Comparison of ENCODE assay signal across 26 cellular contexts in the genomic region with DNA sequence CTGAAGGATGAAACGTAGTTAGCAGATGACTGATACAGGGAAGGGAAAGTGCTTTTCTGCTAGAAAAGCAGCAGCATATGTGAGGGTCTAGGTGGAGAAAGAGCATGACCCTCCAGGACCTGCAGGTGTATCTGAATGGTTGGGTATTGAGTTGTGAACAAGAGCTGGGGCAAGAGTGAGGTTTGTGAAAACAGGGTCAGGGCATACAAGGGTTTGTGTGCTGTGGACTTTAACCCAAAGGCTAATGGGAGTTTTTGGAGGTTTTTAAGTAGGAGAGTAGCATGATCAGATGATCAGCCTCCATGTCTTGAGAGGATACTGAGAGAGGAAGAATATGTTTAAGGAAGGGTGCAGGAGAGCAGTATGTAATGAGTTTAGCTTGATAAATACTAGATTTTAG. TPM values are rescaled to one million over a fixed set of nuclear protein-coding genes. Genes with fewer than 3 reads are reported as not detected.
DNase-seq lines count a peak whose midpoint lies in the region; ATAC-seq and TF ChIP-seq lines count a peak whose summit lies in the region.
"Had no signal": no experiment of that assay in that cellular context is flagged by ENCODE, and none has a peak within 500 bp of the region (broad histone marks: within the 10 kb centered on the region; RNA-seq: fewer than 3 reads in every experiment).

No MANE protein-coding gene starts in this region.

- H4K12ac ChIP-seq in trophoblast cell (ENCODE audit: low read depth, low read length): no peak overlapping the region

- H3K27me3 ChIP-seq in Loucy (ENCODE audit: insufficient read depth, low read length, poor library complexity, severe bottlenecking) (no peaks in the 10 kb centered on the region), trophoblast cell (ENCODE audit: insufficient read depth, low read length) (no peaks in the 10 kb centered on the region), PC-3 (ENCODE audit: low read length) (no peaks in the 10 kb centered on the region)
- H3K27me3 ChIP-seq: foreskin keratinocyte, testis had no signal

- no peak for DNase-seq in activated naive CD8-positive, alpha-beta T cell treated with anti-CD3 and anti-CD28 coated beads for 36 hours
- DNase-seq in trophoblast cell: no peak
- DNase-seq in PC-3: no peak
- DNase-seq: activated CD4-positive, CD25-positive, alpha-beta regulatory T cell; activated CD8-positive, alpha-beta memory T cell treated with anti-CD3 and anti-CD28 coated beads, Interleukin-2, amount 50 U/mL, for 4 hours; activated naive CD4-positive, alpha-beta T cell treated with anti-CD3 and anti-CD28 coated beads for 36 hours; cerebellar nuclear complex; DMS53; foreskin keratinocyte; left ventricle myocardium superior; mucosa of descending colon; NCI-H187; NCI-H526; small intestine; stimulated activated CD4-positive, alpha-beta T cell treated with anti-CD3 and anti-CD28 coated beads, Interleukin-2, amount 100 ng/mL, for 24 hours; testis had no signal

- no CpG with 5 or more reads among the region's 1 CpG for WGBS in trophoblast cell (ENCODE audit: extremely low coverage, insufficient coverage, insufficient read length)

- H3K4ac ChIP-seq in trophoblast cell (ENCODE audit: low read depth, low read length): no peak overlapping the region

- H3K4me3 ChIP-seq in Loucy (ENCODE audit: low read length, poor library complexity, severe bottlenecking) (peak overlapping the region; percentile 45), trophoblast cell (ENCODE audit: low read depth, low read length) (no peak overlapping the region), PC-3 (ENCODE audit: low read length) (no peak overlapping the region)
- H3K4me3 ChIP-seq: K562, mucosa of descending colon, SK-N-MC, testis had no signal

- TF ChIP-seq CTCF in Loucy (conservative IDR thresholded peaks at IDR 0.05; ENCODE audit: low read length) (no peak), PC-3 (conservative IDR thresholded peaks at IDR 0.05; ENCODE audit: low read depth, low read length) (no peak)

- H3K36me3 Mint-ChIP-seq in activated naive CD8-positive, alpha-beta T cell: no peaks in the 10 kb centered on the region
- H3K36me3 Mint-ChIP-seq in activated naive CD8-positive, alpha-beta T cell treated with anti-CD3 and anti-CD28 coated beads for 36 hours: peaks cover 32% of the 10 kb centered on the region
- peaks cover 87% of the 10 kb centered on the region for H3K36me3 Mint-ChIP-seq in dendritic cell treated with granulocyte-macrophage colony-stimulating factor and Interleukin-4, amounts not matched to agents 40 ng/mL and 50 ng/mL, for 4 days (ENCODE audit: low read depth)

- ATAC-seq in GM18517 (IDR thresholded peaks at IDR 0.05; ENCODE audit: unreplicated experiment): no peak
- ATAC-seq in PC-3: no peak
- no peak for ATAC-seq in GM19467 (IDR thresholded peaks at IDR 0.05; ENCODE audit: unreplicated experiment)
- ATAC-seq: foreskin keratinocyte; K562; left ventricle myocardium superior; mucosa of descending colon; stimulated activated memory B cell treated with anti-CD40 and anti-IgM and Interleukin-4, amounts not matched to agents 10 μg/mL and 1 μg/mL and 100 μg/mL, for 72 hours had no signal

- intact Hi-C loops in dendritic cell treated with granulocyte-macrophage colony-stimulating factor and Interleukin-4, amounts not matched to agents 40 ng/mL and 50 ng/mL, for 4 days (cut with micrococcal nuclease): no loop called here
- intact Hi-C loops in PC-3 (cut with micrococcal nuclease): no loop called here

- H3K14ac ChIP-seq in trophoblast cell (ENCODE audit: low read length): no peak overlapping the region

- no peaks in the 10 kb centered on the region for H3K27me3 Mint-ChIP-seq in activated naive CD8-positive, alpha-beta T cell
- no peaks in the 10 kb centered on the region for H3K27me3 Mint-ChIP-seq in activated naive CD8-positive, alpha-beta T cell treated with anti-CD3 and anti-CD28 coated beads for 36 hours
- no peaks in the 10 kb centered on the region for H3K27me3 Mint-ChIP-seq in dendritic cell treated with granulocyte-macrophage colony-stimulating factor and Interleukin-4, amounts not matched to agents 40 ng/mL and 50 ng/mL, for 4 days
- H3K27me3 Mint-ChIP-seq: stimulated activated memory B cell treated with anti-CD40 and anti-IgM and Interleukin-4, amounts not matched to agents 10 μg/mL and 1 μg/mL and 100 μg/mL, for 72 hours had no signal

- H2AK5ac ChIP-seq in trophoblast cell (ENCODE audit: low read length): no peak overlapping the region

- POLR2A ChIA-PET in PC-3 (lab: Charles Lee; ENCODE audit: unreplicated experiment): no interaction called here

- H3K9me3 Mint-ChIP-seq in activated naive CD8-positive, alpha-beta T cell (ENCODE audit: low read depth): no peaks in the 10 kb centered on the region
- no peaks in the 10 kb centered on the region for H3K9me3 Mint-ChIP-seq in activated naive CD8-positive, alpha-beta T cell treated with anti-CD3 and anti-CD28 coated beads for 36 hours
- H3K9me3 Mint-ChIP-seq in dendritic cell treated with granulocyte-macrophage colony-stimulating factor and Interleukin-4, amounts not matched to agents 40 ng/mL and 50 ng/mL, for 4 days: no peaks in the 10 kb centered on the region
- H3K9me3 Mint-ChIP-seq: activated naive CD4-positive, alpha-beta T cell treated with anti-CD3 and anti-CD28 coated beads for 36 hours; stimulated activated memory B cell treated with anti-CD40 and anti-IgM and Interleukin-4, amounts not matched to agents 10 μg/mL and 1 μg/mL and 100 μg/mL, for 72 hours had no signal

- peaks cover 82% of the 10 kb centered on the region for H4K20me1 ChIP-seq in Loucy (ENCODE audit: insufficient read depth, low read length, poor library complexity, severe bottlenecking)
- H4K20me1 ChIP-seq in PC-3 (ENCODE audit: low read length): no peaks in the 10 kb centered on the region

- CTCF ChIA-PET in PC-3 (lab: Charles Lee): no interaction called here

- H3K79me1 ChIP-seq in trophoblast cell (ENCODE audit: low read length): no peaks in the 10 kb centered on the region

- H4K8ac ChIP-seq in trophoblast cell (ENCODE audit: low read depth, low read length): no peak overlapping the region

- H3K23ac ChIP-seq in trophoblast cell (ENCODE audit: low read length): peak overlapping the region; percentile 94

- H2AFZ ChIP-seq in Loucy (ENCODE audit: low read length) (no peak overlapping the region), trophoblast cell (ENCODE audit: insufficient read depth, low read length, poor library complexity) (no peak overlapping the region), PC-3 (ENCODE audit: low read length) (no peak overlapping the region)

- H3K9ac ChIP-seq in Loucy (ENCODE audit: low read depth, low read length, poor library complexity, severe bottlenecking) (peak overlapping the region; percentile 33), trophoblast cell (ENCODE audit: low read length) (no peak overlapping the region), PC-3 (ENCODE audit: low read length) (no peak overlapping the region)

- H3K27ac Mint-ChIP-seq in activated naive CD8-positive, alpha-beta T cell: peak overlapping the region; percentile 47
- no peak overlapping the region for H3K27ac Mint-ChIP-seq in activated naive CD8-positive, alpha-beta T cell treated with anti-CD3 and anti-CD28 coated beads for 36 hours
- peak overlapping the region; percentile 2 for H3K27ac Mint-ChIP-seq in dendritic cell treated with granulocyte-macrophage colony-stimulating factor and Interleukin-4, amounts not matched to agents 40 ng/mL and 50 ng/mL, for 4 days
- H3K27ac Mint-ChIP-seq: activated naive CD4-positive, alpha-beta T cell treated with anti-CD3 and anti-CD28 coated beads for 36 hours; stimulated activated memory B cell treated with anti-CD40 and anti-IgM and Interleukin-4, amounts not matched to agents 10 μg/mL and 1 μg/mL and 100 μg/mL, for 72 hours had no signal

- H3K4me2 ChIP-seq in Loucy (ENCODE audit: low read depth, low read length, poor library complexity, severe bottlenecking): peak overlapping the region; percentile 98
- no peak overlapping the region for H3K4me2 ChIP-seq in trophoblast cell (ENCODE audit: low read length)
- no peak overlapping the region for H3K4me2 ChIP-seq in PC-3 (ENCODE audit: low read length)

- H3K4me1 ChIP-seq in Loucy (ENCODE audit: insufficient read depth, low read length, poor library complexity, severe bottlenecking): peaks cover 87% of the 10 kb centered on the region
- peaks cover 0 to 2% of the 10 kb centered on the region in 2 experiments for H3K4me1 ChIP-seq in trophoblast cell (ENCODE audit: control insufficient read depth in 1 of 2, insufficient read depth in 2 of 2, low read length in 2 of 2)
- H3K4me1 ChIP-seq in PC-3 (ENCODE audit: insufficient read depth, low read length): no peaks in the 10 kb centered on the region
- H3K4me1 ChIP-seq: foreskin keratinocyte, testis had no signal

- no peaks in the 10 kb centered on the region for H3K9me3 ChIP-seq in Loucy (ENCODE audit: insufficient read depth, low read depth, low read length)
- H3K9me3 ChIP-seq in trophoblast cell (ENCODE audit: insufficient read depth, low read depth, low read length): no peaks in the 10 kb centered on the region
- H3K9me3 ChIP-seq in PC-3 (ENCODE audit: low read length): no peaks in the 10 kb centered on the region
- H3K9me3 ChIP-seq: mucosa of descending colon, testis had no signal

- H3F3A ChIP-seq in Loucy (ENCODE audit: low read depth): no peaks in the 10 kb centered on the region; the same call in 1 of the 2 replicates
- H3F3A ChIP-seq in PC-3 (ENCODE audit: low read length, unreplicated experiment): no peaks in the 10 kb centered on the region

- H3K79me2 ChIP-seq in Loucy (ENCODE audit: insufficient read depth, low read length): peaks cover 99% of the 10 kb centered on the region
- H3K79me2 ChIP-seq in trophoblast cell (ENCODE audit: control insufficient read depth, insufficient read depth, low read length, poor library complexity): no peaks in the 10 kb centered on the region
- peaks cover 5% of the 10 kb centered on the region; the same call in 1 of the 2 replicates for H3K79me2 ChIP-seq in PC-3 (ENCODE audit: low read length)

- H3K4me3 Mint-ChIP-seq in activated naive CD8-positive, alpha-beta T cell: no peak overlapping the region
- no peak overlapping the region for H3K4me3 Mint-ChIP-seq in activated naive CD8-positive, alpha-beta T cell treated with anti-CD3 and anti-CD28 coated beads for 36 hours
- no peak overlapping the region for H3K4me3 Mint-ChIP-seq in dendritic cell treated with granulocyte-macrophage colony-stimulating factor and Interleukin-4, amounts not matched to agents 40 ng/mL and 50 ng/mL, for 4 days
- H3K4me3 Mint-ChIP-seq: activated naive CD4-positive, alpha-beta T cell treated with anti-CD3 and anti-CD28 coated beads for 36 hours; stimulated activated memory B cell treated with anti-CD40 and anti-IgM and Interleukin-4, amounts not matched to agents 10 μg/mL and 1 μg/mL and 100 μg/mL, for 72 hours had no signal

- H3K9me2 ChIP-seq in Loucy (replicated peaks; ENCODE audit: low read depth, low read length): no peaks in the 10 kb centered on the region
- H3K9me2 ChIP-seq in PC-3 (replicated peaks; ENCODE audit: low read length): no peaks in the 10 kb centered on the region

- BruUV-seq in PC-3 (replicated peaks; lab: Mats Ljungman, UMichigan): no TSS peak

- no peak overlapping the region for H3K18ac ChIP-seq in trophoblast cell (ENCODE audit: low read length)

- no peak overlapping the region for H2BK120ac ChIP-seq in trophoblast cell (ENCODE audit: insufficient read depth, low read length, poor library complexity)

- H4K91ac ChIP-seq in trophoblast cell (ENCODE audit: low read depth, low read length): no peak overlapping the region

- H2BK12ac ChIP-seq in trophoblast cell (ENCODE audit: low read length): no peak overlapping the region

- H3K36me3 ChIP-seq in Loucy (ENCODE audit: insufficient read depth, low read length): peaks cover 21% of the 10 kb centered on the region; the same call in 1 of the 2 replicates
- no peaks in the 10 kb centered on the region for H3K36me3 ChIP-seq in trophoblast cell (ENCODE audit: control insufficient read depth in 1 of 2, insufficient read depth in 2 of 2, low read length in 2 of 2)
- H3K36me3 ChIP-seq in PC-3 (ENCODE audit: low read depth, low read length): no peaks in the 10 kb centered on the region

- H3K27ac ChIP-seq in trophoblast cell (ENCODE audit: low read depth, low read length): no peak overlapping the region
- no peak overlapping the region for H3K27ac ChIP-seq in PC-3 (ENCODE audit: low read length)
- H3K27ac ChIP-seq: foreskin keratinocyte, RWPE1, SK-N-MC, testis had no signal

- H2BK5ac ChIP-seq in trophoblast cell (ENCODE audit: low read depth, low read length, poor library complexity): no peak overlapping the region

- peaks cover 58% of the 10 kb centered on the region for H3K4me1 Mint-ChIP-seq in activated naive CD8-positive, alpha-beta T cell (ENCODE audit: low read depth)
- peaks cover 58% of the 10 kb centered on the region for H3K4me1 Mint-ChIP-seq in activated naive CD8-positive, alpha-beta T cell treated with anti-CD3 and anti-CD28 coated beads for 36 hours
- H3K4me1 Mint-ChIP-seq in dendritic cell treated with granulocyte-macrophage colony-stimulating factor and Interleukin-4, amounts not matched to agents 40 ng/mL and 50 ng/mL, for 4 days (ENCODE audit: low read depth): peaks cover 52% of the 10 kb centered on the region

RNA-seq across cellular contexts. Expression of a gene that starts 6.1 kb away (rescaled TPM):
- total RNA-seq in activated naive CD8-positive, alpha-beta T cell treated with anti-CD3 and anti-CD28 coated beads for 36 hours: 1 to 10 TPM; 2.8 to 5.9 TPM
- 1.4 TPM in 2 replicates for polyA plus RNA-seq in trophoblast cell (2013)
- 0.92 and 1.4 TPM in 2 replicates for total RNA-seq in PC-3 (2014; rRNA removed)

RNA-seq across cellular contexts. Expression of a gene that starts 7.7 kb away (rescaled TPM):
- total RNA-seq in activated naive CD8-positive, alpha-beta T cell treated with anti-CD3 and anti-CD28 coated beads for 36 hours: 100 to 1,000 TPM in 1 of 2 experiments, 10 to 100 TPM in 1; 93.0 to 103 TPM
- polyA plus RNA-seq in trophoblast cell (2013): 27.2 and 28.1 TPM in 2 replicates
- 47.9 and 49.7 TPM in 2 replicates for total RNA-seq in PC-3 (2014; rRNA removed)

RNA-seq across cellular contexts. Expression of a gene that starts 10.2 kb away (rescaled TPM):
- 1 to 10 TPM; 5.6 to 6.9 TPM for total RNA-seq in activated naive CD8-positive, alpha-beta T cell treated with anti-CD3 and anti-CD28 coated beads for 36 hours
- polyA plus RNA-seq in trophoblast cell (2013): 3.4 and 3.7 TPM in 2 replicates
- total RNA-seq in PC-3 (2014; rRNA removed): 8.3 and 14.1 TPM in 2 replicates

RNA-seq across cellular contexts. Expression of a gene that starts 19.2 kb away (rescaled TPM):
- not detected for total RNA-seq in activated naive CD8-positive, alpha-beta T cell treated with anti-CD3 and anti-CD28 coated beads for 36 hours
- not detected in 2 replicates for polyA plus RNA-seq in trophoblast cell (2013)
- not detected in 2 replicates for total RNA-seq in PC-3 (2014; rRNA removed)
- total RNA-seq: activated naive CD4-positive, alpha-beta T cell treated with anti-CD3 and anti-CD28 coated beads for 36 hours; astrocyte; foreskin keratinocyte; K562; left ventricle myocardium superior had no signal
- polyA plus RNA-seq: foreskin keratinocyte, K562 had no signal

RNA-seq across cellular contexts. Expression of a gene that starts 44.4 kb away (rescaled TPM):
- total RNA-seq in activated naive CD8-positive, alpha-beta T cell treated with anti-CD3 and anti-CD28 coated beads for 36 hours: 10 to 100 TPM; 55.1 to 60.5 TPM
- polyA plus RNA-seq in trophoblast cell (2013): 68.4 and 70.2 TPM in 2 replicates
- 6.4 and 9.5 TPM in 2 replicates for total RNA-seq in PC-3 (2014; rRNA removed)
